9 cellular contexts compared by ENCODE assay signal in genomic region chr14:91149462-91149861, GRCh38. TPM values are rescaled to one million over a fixed set of nuclear protein-coding genes. Genes with fewer than 3 reads are reported as not detected.
DNase-seq lines count a peak whose midpoint lies in the region; ATAC-seq, FAIRE-seq and TF ChIP-seq lines count a peak whose summit lies in the region.
"Had no signal": no experiment of that assay in that cellular context is flagged by ENCODE, and none has a peak within 500 bp of the region (broad histone marks: within the 10 kb centered on the region; RNA-seq: fewer than 3 reads in every experiment).

No MANE protein-coding gene starts in this region.

- no peak for FAIRE-seq in GM12878 (lab: Jason Lieb, UNC)

- H3K27ac ChIP-seq in GM12878 (ENCODE audit: control insufficient read depth, insufficient read depth): no peak overlapping the region
- peak overlapping the region; percentile 78 to 97 (median 80) for H3K27ac ChIP-seq in thyroid gland
- no peak overlapping the region for H3K27ac ChIP-seq in WERI-Rb-1

- in situ Hi-C loops in GM12878 (cut with MboI): no loop called here

- H2AFZ ChIP-seq in GM12878 (ENCODE audit: control insufficient read depth, low read depth, low read length): no peak overlapping the region

- CTCF ChIA-PET in GM12878 (lab: Yijun Ruan, JAX): no interaction called here

- H3K9me3 ChIP-seq in GM12878 (replicated peaks; ENCODE audit: control insufficient read depth, insufficient read depth, low read length): no peaks in the 10 kb centered on the region
- no peaks in the 10 kb centered on the region for H3K9me3 ChIP-seq in thyroid gland
- H3K9me3 ChIP-seq in WERI-Rb-1 (ENCODE audit: severe bottlenecking): no peaks in the 10 kb centered on the region

- no peak overlapping the region for H3K9ac ChIP-seq in GM12878 (ENCODE audit: control insufficient read depth, insufficient read depth, low read length)

- no peak for TF ChIP-seq CTCF in GM12878 (IDR thresholded peaks at IDR 0.05 in 2 of 3, conservative IDR thresholded peaks at IDR 0.05 in 1 of 3; ENCODE audit: control insufficient read depth in 2 of 3, extremely low read depth in 1 of 3, insufficient read depth in 1 of 3, low read depth in 3 of 3, low read length in 3 of 3)
- TF ChIP-seq CTCF in kidney epithelial cell (IDR thresholded peaks at IDR 0.05; ENCODE audit: insufficient read depth, low read length, poor library complexity, severe bottlenecking): no peak
- no peak for TF ChIP-seq CTCF in thyroid gland (IDR thresholded peaks at IDR 0.05)
- TF ChIP-seq CTCF in WERI-Rb-1 (IDR thresholded peaks at IDR 0.05; ENCODE audit: low read depth, low read length): no peak

- WGBS in GM12878 (ENCODE audit: insufficient coverage, insufficient replicate concordance, low lambda C conversion rate, missing lambda C conversion rate): 90% methylated on average over 6 of the region's 6 CpGs
- WGBS in thyroid gland, 2 donors: 32 to 40% methylated on average over 6 of the region's 6 CpGs

- no peak overlapping the region for H3K4me3 ChIP-seq in GM12878
- no peak overlapping the region for H3K4me3 ChIP-seq in kidney epithelial cell (ENCODE audit: low read depth, low read length)
- H3K4me3 ChIP-seq in thyroid gland (replicated peaks in 1 of 3): no peak overlapping the region
- H3K4me3 ChIP-seq in WERI-Rb-1 (ENCODE audit: low read depth, low read length): no peak overlapping the region

- SMC1A ChIA-PET in GM12878 (lab: Charles Lee; ENCODE audit: uncharacterized antibody, unreplicated experiment): no interaction called here

- no peak for TF ChIP-seq RAD21 in GM12878 (IDR thresholded peaks at IDR 0.05; ENCODE audit: insufficient read depth, low read depth, low read length)

- ATAC-seq in GM12878: no peak
- ATAC-seq in HG02642 (IDR thresholded peaks at IDR 0.05; ENCODE audit: poor library complexity, unreplicated experiment): no peak
- no peak for ATAC-seq in GM19023 (IDR thresholded peaks at IDR 0.05; ENCODE audit: unreplicated experiment)

- H3K27me3 ChIP-seq in GM12878 (replicated peaks in 1 of 2; ENCODE audit: control insufficient read depth in 2 of 2, insufficient read depth in 2 of 2, low read length in 1 of 2) (no peaks in the 10 kb centered on the region), kidney epithelial cell (ENCODE audit: control insufficient read depth, insufficient read depth, low read length) (no peaks in the 10 kb centered on the region), thyroid gland (no peaks in the 10 kb centered on the region), WERI-Rb-1 (ENCODE audit: insufficient read depth, low read depth, severe bottlenecking) (no peaks in the 10 kb centered on the region)

- TF ChIP-seq POLR2A in GM12878 (IDR thresholded peaks at IDR 0.05; ENCODE audit: low read depth, low read length) (no peak), thyroid gland (IDR thresholded peaks at IDR 0.05) (no peak)

- peak in 62 of 76 experiments; percentile 7 to 84 (median 43) for DNase-seq in HUDEP-2 (lab: John Stamatoyannopoulos, UW; ENCODE audit: unreplicated experiment in 76 of 76)
- DNase-seq in GM12878 (ENCODE audit: low read depth, low spot score): no peak
- DNase-seq in kidney epithelial cell (ENCODE audit: low read depth): peak; percentile 65
- peak; percentile 61 to 65 for DNase-seq in thyroid gland
- DNase-seq in WERI-Rb-1: no peak
- no peak for DNase-seq in activated gamma-delta T cell treated with Interleukin-2 at 50 U/mL for 16 hours
- DNase-seq: activated CD4-positive, CD25-positive, alpha-beta regulatory T cell had no signal

- H3K79me2 ChIP-seq in GM12878 (ENCODE audit: control insufficient read depth, insufficient read depth, low read length): no peaks in the 10 kb centered on the region

- POLR2A ChIA-PET in GM12878 (lab: Charles Lee): no interaction called here

- TF ChIP-seq EP300 in GM12878 (IDR thresholded peaks at IDR 0.05; ENCODE audit: borderline replicate concordance in 1 of 2, control insufficient read depth in 1 of 2, low read depth in 2 of 2, low read length in 2 of 2): no peak

- BruUV-seq in GM12878 (replicated peaks; lab: Mats Ljungman, UMichigan): TSS peak; percentile 58

- no peaks in the 10 kb centered on the region for H4K20me1 ChIP-seq in GM12878 (ENCODE audit: control insufficient read depth, insufficient read depth)

- intact Hi-C loops in GM12878 (cut with micrococcal nuclease; ENCODE audit: unreplicated experiment): loop anchor here (10.0 kb wide), 1 partner anchor 165 kb away; no protein-coding TSS in a partner anchor
- intact Hi-C loops in thyroid gland (cut with DNase I): no loop called here

- H3K36me3 ChIP-seq in GM12878 (ENCODE audit: control insufficient read depth in 2 of 2, insufficient read depth in 2 of 2, low read length in 1 of 2): peaks cover 7 to 16% of the 10 kb centered on the region in 2 experiments; a peak in 3 of 4 replicates
- no peaks in the 10 kb centered on the region for H3K36me3 ChIP-seq in kidney epithelial cell (ENCODE audit: control insufficient read depth, insufficient read depth, low read length)
- H3K36me3 ChIP-seq in thyroid gland: peaks cover 0 to 4% of the 10 kb centered on the region in 2 donors
- peaks cover 3% of the 10 kb centered on the region; the same call in 1 of the 2 replicates for H3K36me3 ChIP-seq in WERI-Rb-1

- RAD21 ChIA-PET in GM12878 (lab: Charles Lee; ENCODE audit: unreplicated experiment): no interaction called here

- H3K4me2 ChIP-seq in GM12878 (ENCODE audit: control insufficient read depth, insufficient read depth): no peak overlapping the region

- no peaks in the 10 kb centered on the region for H3K4me1 ChIP-seq in GM12878 (ENCODE audit: control insufficient read depth, insufficient read depth, low read length)
- H3K4me1 ChIP-seq in thyroid gland: peaks cover 7 to 17% of the 10 kb centered on the region in 2 donors

TF ChIP-seq in GM12878, 131 proteins besides CTCF, POLR2A, EP300 and RAD21:
- TF ChIP-seq BACH1 (IDR thresholded peaks at IDR 0.05; ENCODE audit: borderline replicate concordance) (0 out of 2 replicates have a peak, but pooled peaks have one; percentile 28), TBL1XR1 (IDR thresholded peaks at IDR 0.05; ENCODE audit: low read depth, low read length) (no peak)

RNA-seq across cellular contexts. Expression of gene DGLUCY, which starts 35.6 kb away (rescaled TPM):
- total RNA-seq in GM12878 (2013; cell fraction: nucleolus; rRNA removed): 462 and 476 TPM in 2 replicates
- 64.0 and 69.7 TPM in 2 replicates for total RNA-seq in GM12878 (2014; rRNA removed)
- 52.8 and 57.8 TPM in 2 replicates for total RNA-seq in GM12878 (2014; rRNA removed; fragmentation: Illumina TruSeq; extraction: Trizol)
- total RNA-seq in GM12878 (2021): 50.5 and 56.8 TPM in 2 replicates
- 37.4 TPM for polyA plus RNA-seq in GM12878 (2011; ENCODE audit: low read depth)
- 42.9 and 53.5 TPM in 2 replicates for polyA plus RNA-seq in GM12878 (2011; rRNA removed)
- polyA plus RNA-seq in GM12878 (2011; cell fraction: cytosol; rRNA removed): 52.2 and 69.1 TPM in 2 replicates
- 290 and 321 TPM in 2 replicates for polyA plus RNA-seq in GM12878 (2011; cell fraction: nucleus; rRNA removed)
- polyA plus RNA-seq in GM12878 (2012): 39.8 and 51.8 TPM in 2 replicates
- 69.9 and 70.3 TPM in 2 replicates for polyA plus RNA-seq in GM12878 (2014; fragmentation: Illumina TruSeq; extraction: Trizol)
- polyA plus RNA-seq in GM12878 (2014; fragmentation: Nextera tagmentation; extraction: Ambion mirVana): 10 to 100 TPM; 15.0 to 23.2 TPM
- polyA plus RNA-seq in GM12878 (2014; rRNA removed): 57.4 and 64.6 TPM in 2 replicates
- 10 to 100 TPM; 47.3 to 47.4 TPM for polyA plus RNA-seq in GM12878 (2016; fragmentation: Nextera tagmentation; extraction: Ambion mirVana)
- 76.4 and 134 TPM in 2 replicates for polyA minus RNA-seq in GM12878 (2011; rRNA and poly(A)+ RNA removed)
- polyA minus RNA-seq in GM12878 (2011; cell fraction: cytosol; rRNA and poly(A)+ RNA removed): 18.7 and 23.9 TPM in 2 replicates
- 101 and 133 TPM in 2 replicates for polyA minus RNA-seq in GM12878 (2011; cell fraction: nucleus; rRNA and poly(A)+ RNA removed)
- total RNA-seq in kidney epithelial cell: 38.1 and 53.9 TPM in 2 replicates
- 100 to 1,000 TPM in 3 of 4 donors, 10 to 100 TPM in 1; 58.0 to 125 (median 103) TPM for total RNA-seq in thyroid gland

Comparison
In these comparisons a context has a peak if more than half of its experiments do, and no peak if none do; other contexts are left out.
1. DNase-seq: peak in HUDEP-2 (62 of 76), kidney epithelial cell (single experiment) and thyroid gland (2 of 2); none in GM12878 (single experiment), WERI-Rb-1 (single experiment) and activated gamma-delta T cell treated with Interleukin-2 at 50 U/mL for 16 hours (single experiment).
2. H3K27ac ChIP-seq: peak in thyroid gland (3 of 3); none in GM12878 (single experiment) and WERI-Rb-1 (single experiment).